In genomic region chr6:41374618-41375590, GRCh38 we compare ENCODE assay signal across 12 cellular contexts. TPM values are rescaled to one million over a fixed set of nuclear protein-coding genes. Genes with fewer than 3 reads are reported as not detected.
DNase-seq lines count a peak whose midpoint lies in the region; ATAC-seq and TF ChIP-seq lines count a peak whose summit lies in the region.
"Had no signal": no experiment of that assay in that cellular context is flagged by ENCODE, and none has a peak within 500 bp of the region (broad histone marks: within the 10 kb centered on the region; RNA-seq: fewer than 3 reads in every experiment).

No MANE protein-coding gene starts in this region.

- DNase-seq in CD4-positive, alpha-beta T cell: no peak
- no peak for DNase-seq in naive thymus-derived CD4-positive, alpha-beta T cell
- DNase-seq in CD1c-positive myeloid dendritic cell (ENCODE audit: extremely low spot score) (no peak), NCI-H1694 treated with DMSO at 0.1 percent for 48 hours (lab: John Stamatoyannopoulos, UW) (no peak)
- DNase-seq: activated CD4-positive, alpha-beta T cell treated with anti-CD3 and anti-CD28 coated beads for 1 hour had no signal

- no peak overlapping the region for H3K27ac ChIP-seq in CD4-positive, alpha-beta T cell (ENCODE audit: low read depth, low read length)
- H3K27ac ChIP-seq in naive thymus-derived CD4-positive, alpha-beta T cell (ENCODE audit: low read depth, low read length): no peak overlapping the region

- H3K4me3 Mint-ChIP-seq in CD4-positive, alpha-beta T cell: peak overlapping the region; percentile 50
- peak overlapping the region; percentile 78 to 83 (median 81) for H3K4me3 Mint-ChIP-seq in brain
- peak overlapping the region; percentile 9 to 89 (median 56) for H3K4me3 Mint-ChIP-seq in naive thymus-derived CD4-positive, alpha-beta T cell

- no peaks in the 10 kb centered on the region for H3K36me3 Mint-ChIP-seq in CD4-positive, alpha-beta T cell (ENCODE audit: low read depth)
- H3K36me3 Mint-ChIP-seq in brain: no peaks in the 10 kb centered on the region
- no peaks in the 10 kb centered on the region for H3K36me3 Mint-ChIP-seq in naive thymus-derived CD4-positive, alpha-beta T cell

- H3K4me1 Mint-ChIP-seq in CD4-positive, alpha-beta T cell (ENCODE audit: low read depth): peaks cover 42% of the 10 kb centered on the region
- H3K4me1 Mint-ChIP-seq in brain: peaks cover 59% of the 10 kb centered on the region
- peaks cover 22 to 48% (median 33%) of the 10 kb centered on the region in 7 donors for H3K4me1 Mint-ChIP-seq in naive thymus-derived CD4-positive, alpha-beta T cell

- no peaks in the 10 kb centered on the region for H3K36me3 ChIP-seq in ES-I3 (ENCODE audit: insufficient read depth, low read length)
- no peaks in the 10 kb centered on the region for H3K36me3 ChIP-seq in naive thymus-derived CD4-positive, alpha-beta T cell (ENCODE audit: control insufficient read depth in 2 of 3, insufficient read depth in 3 of 3, low read length in 3 of 3)

- H3K9ac ChIP-seq in ES-I3 (ENCODE audit: low read depth, low read length): peak overlapping the region; percentile 26; the same call in 1 of the 2 replicates

- H3K9me3 Mint-ChIP-seq in CD4-positive, alpha-beta T cell: no peaks in the 10 kb centered on the region
- peaks cover 0 to 8% (median 4%) of the 10 kb centered on the region in 5 experiments for H3K9me3 Mint-ChIP-seq in brain
- H3K9me3 Mint-ChIP-seq in naive thymus-derived CD4-positive, alpha-beta T cell: peaks cover 0 to 2% (median 0%) of the 10 kb centered on the region in 11 donors

- intact Hi-C loops in CD4-positive, alpha-beta T cell (cut with DNase I, micrococcal nuclease): no loop called here
- intact Hi-C loops in naive thymus-derived CD4-positive, alpha-beta T cell (cut with micrococcal nuclease): no loop called here

- ATAC-seq in CD4-positive, alpha-beta T cell (ENCODE audit: poor library complexity): no peak
- no peak for ATAC-seq in naive thymus-derived CD4-positive, alpha-beta T cell
- no peak for ATAC-seq in GM18502 (IDR thresholded peaks at IDR 0.05; ENCODE audit: poor library complexity, unreplicated experiment)
- ATAC-seq in GM21528 (IDR thresholded peaks at IDR 0.05; ENCODE audit: low FRiP score, unreplicated experiment): no peak

- peaks cover 89% of the 10 kb centered on the region for H3K27me3 ChIP-seq in CD4-positive, alpha-beta T cell (ENCODE audit: control insufficient read depth, insufficient read depth, low read length)
- peaks cover 10 to 11% of the 10 kb centered on the region in 2 donors for H3K27me3 ChIP-seq in naive thymus-derived CD4-positive, alpha-beta T cell (ENCODE audit: control insufficient read depth in 2 of 2, insufficient read depth in 2 of 2, low read length in 2 of 2)

- POLR2A ChIA-PET in CD4-positive, alpha-beta T cell (lab: Charles Lee): no interaction called here
- POLR2A ChIA-PET in naive thymus-derived CD4-positive, alpha-beta T cell (lab: Charles Lee): no interaction called here

- H3K27me3 Mint-ChIP-seq in CD4-positive, alpha-beta T cell: peaks cover 93% of the 10 kb centered on the region
- peaks cover 99% of the 10 kb centered on the region for H3K27me3 Mint-ChIP-seq in brain
- peaks cover 69 to 91% (median 78%) of the 10 kb centered on the region in 5 donors for H3K27me3 Mint-ChIP-seq in naive thymus-derived CD4-positive, alpha-beta T cell

- no peak for TF ChIP-seq CTCF in CD4-positive, alpha-beta T cell (IDR thresholded peaks at IDR 0.05)
- TF ChIP-seq CTCF in brain (conservative IDR thresholded peaks at IDR 0.05): no peak

- H3K9me3 ChIP-seq in CD4-positive, alpha-beta T cell (ENCODE audit: control insufficient read depth, low read length): no peaks in the 10 kb centered on the region
- no peaks in the 10 kb centered on the region for H3K9me3 ChIP-seq in ES-I3 (ENCODE audit: control insufficient read depth, insufficient read depth, low read length)
- H3K9me3 ChIP-seq in naive thymus-derived CD4-positive, alpha-beta T cell (ENCODE audit: control insufficient read depth in 2 of 3, low read length in 3 of 3): no peaks in the 10 kb centered on the region

- H3K27ac Mint-ChIP-seq in CD4-positive, alpha-beta T cell: no peak overlapping the region
- peak overlapping the region in 2 of 5 experiments; percentile 76 to 87 for H3K27ac Mint-ChIP-seq in brain
- peak overlapping the region in 1 of 9 donors; percentile 48 for H3K27ac Mint-ChIP-seq in naive thymus-derived CD4-positive, alpha-beta T cell

- CTCF ChIA-PET in CD4-positive, alpha-beta T cell (lab: Charles Lee): no interaction called here
- CTCF ChIA-PET in naive thymus-derived CD4-positive, alpha-beta T cell (lab: Charles Lee): interaction anchor here (0.6 kb wide), 1 partner anchor 341 kb away, joined by 3 read pairs; no protein-coding TSS in a partner anchor

- H3K4me1 ChIP-seq in ES-I3 (ENCODE audit: insufficient read depth, low read length): no peaks in the 10 kb centered on the region; the same call in 1 of the 2 replicates
- peaks cover 7 to 29% of the 10 kb centered on the region in 2 donors for H3K4me1 ChIP-seq in naive thymus-derived CD4-positive, alpha-beta T cell (ENCODE audit: control insufficient read depth in 2 of 2, insufficient read depth in 2 of 2, low read length in 2 of 2)

- no peak overlapping the region for H3K4me3 ChIP-seq in naive thymus-derived CD4-positive, alpha-beta T cell (ENCODE audit: low read length)

RNA-seq across cellular contexts. Expression of gene NCR2, which starts 39.5 kb away (rescaled TPM):
- not detected for total RNA-seq in CD4-positive, alpha-beta T cell
- polyA plus RNA-seq in brain (ENCODE audit: insufficient read depth, low read depth, low replicate concordance): not detected
- not detected for total RNA-seq in naive thymus-derived CD4-positive, alpha-beta T cell
- polyA plus RNA-seq in naive thymus-derived CD4-positive, alpha-beta T cell: not detected
- total RNA-seq: fibroblast of lung, lower leg skin, RPMI7951 had no signal
- polyA plus RNA-seq: fibroblast of lung had no signal
